Comparison of ENCODE assay signal across 17 cellular contexts in genomic region chr2:58794103-58794502, GRCh38.
"Had no signal": no experiment of that assay in that cellular context is flagged by ENCODE, and none has a peak within 500 bp of the region (broad histone marks: within the 10 kb centered on the region; RNA-seq: fewer than 3 reads in every experiment).

No MANE protein-coding gene starts in this region.

- FAIRE-seq: frontal cortex, urothelium cell line had no signal

- ATAC-seq: activated T-cell treated with anti-CD3 and anti-CD28 coated beads, Interleukin-2, amount 50 U/mL, for 4 hours; naive thymus-derived CD8-positive, alpha-beta T cell; sciatic nerve; stimulated activated memory B cell treated with anti-CD40 and anti-IgM and Interleukin-4, amounts not matched to agents 10 μg/mL and 1 μg/mL and 100 μg/mL, for 72 hours had no signal

- DNase-seq: activated CD4-positive, alpha-beta T cell treated with anti-CD3 and anti-CD28 coated beads for 1 hour; activated CD4-positive, alpha-beta T cell treated with anti-CD3 and anti-CD28 coated beads, Interleukin-2, amount 50 U/mL, for 4 hours; activated CD8-positive, alpha-beta memory T cell treated with anti-CD3 and anti-CD28 coated beads, Interleukin-2, amount 50 U/mL, for 48 hours; activated naive CD4-positive, alpha-beta T cell; activated naive CD8-positive, alpha-beta T cell treated with anti-CD3 and anti-CD28 coated beads for 36 hours; activated T-cell treated with anti-CD3 and anti-CD28 coated beads, Interleukin-2, amount 50 U/mL, for 4 hours; amygdala; cerebellar nuclear complex; hypothalamus; left ventricle myocardium inferior; naive thymus-derived CD8-positive, alpha-beta T cell; stimulated activated CD4-positive, alpha-beta T cell treated with anti-CD3 and anti-CD28 coated beads, Interleukin-15, amount 100 ng/mL, for 24 hours; stomach had no signal
